In the genomic region with DNA sequence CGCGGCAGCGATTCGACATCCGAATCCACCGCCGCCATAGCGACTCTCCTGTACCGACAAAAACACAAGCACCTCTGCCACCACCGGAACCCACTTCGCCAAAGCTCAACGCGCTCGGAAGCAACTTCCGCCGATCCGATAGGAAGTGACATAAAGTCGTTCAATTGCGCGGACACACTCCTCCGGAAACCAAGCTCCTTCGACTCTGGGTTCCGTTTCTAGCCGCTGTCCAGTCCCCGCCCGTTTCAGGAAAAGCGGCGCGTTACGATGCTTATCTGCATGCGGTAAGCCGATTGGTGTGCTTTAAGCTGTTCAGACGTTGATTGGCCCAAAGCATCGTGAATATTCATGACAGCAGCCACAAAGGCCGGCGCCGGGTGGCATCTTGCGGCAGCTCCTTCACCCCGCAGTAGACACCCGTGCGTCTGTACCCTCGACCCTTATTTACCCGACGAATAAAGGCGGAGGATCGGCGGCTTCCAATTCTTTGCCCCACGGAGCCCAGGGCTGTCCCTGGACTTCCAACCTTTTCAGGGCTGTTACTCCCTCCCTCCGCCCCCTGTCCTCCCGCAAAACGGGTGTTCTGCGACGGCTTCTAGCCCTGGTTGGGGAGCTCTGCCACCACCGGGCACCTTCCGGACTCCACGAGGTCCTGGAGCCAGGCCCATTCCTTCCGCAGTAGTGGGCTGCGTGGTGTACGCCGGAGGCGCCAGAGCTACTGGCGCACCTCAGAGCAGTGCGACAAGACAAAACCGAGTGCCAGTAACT, we compare ENCODE assay signal across 8 cellular contexts. TPM values are rescaled to one million over a fixed set of nuclear protein-coding genes. Genes with fewer than 3 reads are reported as not detected.
A peak's percentile ranks its signal among the peaks of the same experiment; 100 is the strongest.
DNase-seq lines count a peak whose midpoint lies in the region; ATAC-seq, FAIRE-seq and TF ChIP-seq lines count a peak whose summit lies in the region.

TSS of gene TUT1 (minus strand) at position 76 of the 768 bp plus-strand sequence. CDS start at position 38, 38 bp downstream.

- H3K4me3 Mint-ChIP-seq in T-helper 17 cell: peak within 1 kb of the TSS; percentile 96

- DNase-seq in NCI-H1694 treated with DMSO at 0.1 percent for 48 hours (lab: John Stamatoyannopoulos, UW): peak; percentile 98
- DNase-seq in T-helper 17 cell: peak; percentile 80 to 93 (median 90)
- DNase-seq in amygdala (lab: John Stamatoyannopoulos, UW): peak; percentile 67 to 99 (median 96)
- peak; percentile 95 for DNase-seq in left ventricle myocardium superior
- peak; percentile 99 for DNase-seq in prostate gland (ENCODE audit: low spot score)
- peak; percentile 94 for DNase-seq in urothelium cell line (ENCODE audit: low spot score)

- H3K27me3 Mint-ChIP-seq in T-helper 17 cell: no peaks in the 10 kb centered on the region

- no peaks in the 10 kb centered on the region for H3K36me3 Mint-ChIP-seq in T-helper 17 cell (ENCODE audit: low read depth)

- peaks cover 29% of the 10 kb centered on the region for H3K4me1 Mint-ChIP-seq in T-helper 17 cell

- peak within 1 kb of the TSS; percentile 56 to 63 for H3K4me3 ChIP-seq in prostate gland

- ATAC-seq in HG02885 (IDR thresholded peaks at IDR 0.05; ENCODE audit: poor library complexity, unreplicated experiment) (peak; percentile 93), T-helper 17 cell (peak; percentile 91), left ventricle myocardium superior (peak; percentile 93)

- peak; percentile 81 for FAIRE-seq in urothelium cell line (lab: Jason Lieb, UNC)

- H3K27me3 ChIP-seq in prostate gland (replicated peaks; ENCODE audit: insufficient read depth): no peaks in the 10 kb centered on the region

- intact Hi-C loops in left ventricle myocardium superior (cut with micrococcal nuclease) (no loop called here), prostate gland (cut with DNase I) (no loop called here)

- under 1% methylated on average over 64 of the region's 64 CpGs for WGBS in prostate gland

- TF ChIP-seq CTCF in prostate gland (IDR thresholded peaks at IDR 0.05): peak in 2 of 4 experiments; percentile 35 to 39

- peaks cover 10% of the 10 kb centered on the region for H3K4me1 ChIP-seq in prostate gland (replicated peaks)

- H3K27ac Mint-ChIP-seq in T-helper 17 cell: peak within 1 kb of the TSS; percentile 95

- peaks cover 12 to 13% of the 10 kb centered on the region in 2 donors for H3K36me3 ChIP-seq in prostate gland

- H3K9me3 ChIP-seq in T-helper 17 cell (ENCODE audit: control insufficient read depth, low read length, poor library complexity, severe bottlenecking): no peaks in the 10 kb centered on the region
- H3K9me3 ChIP-seq in prostate gland: no peaks in the 10 kb centered on the region

- H3K27ac ChIP-seq in prostate gland: peak within 1 kb of the TSS; percentile 91 to 92

- peak; percentile 95 for TF ChIP-seq POLR2A in GM15510 (IDR thresholded peaks at IDR 0.05; ENCODE audit: borderline replicate concordance, extremely low read depth, insufficient read length)
- peak; percentile 84 for TF ChIP-seq POLR2A in prostate gland (IDR thresholded peaks at IDR 0.05)

RNA-seq across cellular contexts. Expression of gene TUT1, which starts in this region (rescaled TPM):
- total RNA-seq in T-helper 17 cell: 10 to 100 TPM; 20.9 to 23.2 TPM
- 12.3 TPM for total RNA-seq in left ventricle myocardium superior
- 10 to 100 TPM; 26.6 to 30.6 TPM for total RNA-seq in prostate gland

Comparison
In these comparisons a context has a peak if more than half of its experiments do, and no peak if none do; other contexts are left out.
1. Peak in every context shown above with its lines: DNase-seq, ATAC-seq, H3K4me3 ChIP-seq and H3K27ac ChIP-seq.